2 cellular contexts compared by ENCODE assay signal in the genomic region with DNA sequence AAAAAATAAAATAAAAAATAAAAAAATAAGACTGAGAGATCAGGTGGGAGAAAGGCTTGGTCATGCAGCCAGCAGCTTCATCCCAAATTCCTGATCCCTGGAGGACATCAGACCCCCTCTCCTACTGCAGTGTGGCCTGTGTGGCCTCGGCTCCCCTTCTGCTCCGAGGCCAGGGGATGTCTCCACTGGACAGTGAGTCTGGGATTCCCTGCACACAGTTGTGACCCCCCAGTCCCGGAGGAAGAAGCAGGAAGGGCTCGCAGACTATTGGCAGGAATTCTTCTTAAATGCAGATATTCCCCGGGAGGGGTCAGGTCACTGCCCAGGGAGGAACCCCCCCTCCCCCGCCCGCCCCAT.
TF ChIP-seq lines count a peak whose summit lies in the region.

No MANE protein-coding gene starts in this region.

TF ChIP-seq in HCT116, 20 proteins besides CTCF, POLR2A, EP300 and RAD21 (continued from another document):
- TF ChIP-seq FOSL1 (IDR thresholded peaks at IDR 0.05; ENCODE audit: low read depth) (no peak), CBX3 (IDR thresholded peaks at IDR 0.05; ENCODE audit: low read depth) (no peak), TCF7L2 (IDR thresholded peaks at IDR 0.05; ENCODE audit: borderline replicate concordance, extremely low read depth, insufficient read depth, insufficient read length) (no peak)
- TF ChIP-seq, protein P1, sequence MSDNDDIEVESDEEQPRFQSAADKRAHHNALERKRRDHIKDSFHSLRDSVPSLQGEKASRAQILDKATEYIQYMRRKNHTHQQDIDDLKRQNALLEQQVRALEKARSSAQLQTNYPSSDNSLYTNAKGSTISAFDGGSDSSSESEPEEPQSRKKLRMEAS (IDR thresholded peaks at IDR 0.05) = no peak

TF ChIP-seq in SK-N-SH treated with all-trans-retinoic acid at 6 μM for 48 hours, 23 proteins besides CTCF, POLR2A, EP300 and RAD21 (continued from another document):
- TF ChIP-seq, protein P2, sequence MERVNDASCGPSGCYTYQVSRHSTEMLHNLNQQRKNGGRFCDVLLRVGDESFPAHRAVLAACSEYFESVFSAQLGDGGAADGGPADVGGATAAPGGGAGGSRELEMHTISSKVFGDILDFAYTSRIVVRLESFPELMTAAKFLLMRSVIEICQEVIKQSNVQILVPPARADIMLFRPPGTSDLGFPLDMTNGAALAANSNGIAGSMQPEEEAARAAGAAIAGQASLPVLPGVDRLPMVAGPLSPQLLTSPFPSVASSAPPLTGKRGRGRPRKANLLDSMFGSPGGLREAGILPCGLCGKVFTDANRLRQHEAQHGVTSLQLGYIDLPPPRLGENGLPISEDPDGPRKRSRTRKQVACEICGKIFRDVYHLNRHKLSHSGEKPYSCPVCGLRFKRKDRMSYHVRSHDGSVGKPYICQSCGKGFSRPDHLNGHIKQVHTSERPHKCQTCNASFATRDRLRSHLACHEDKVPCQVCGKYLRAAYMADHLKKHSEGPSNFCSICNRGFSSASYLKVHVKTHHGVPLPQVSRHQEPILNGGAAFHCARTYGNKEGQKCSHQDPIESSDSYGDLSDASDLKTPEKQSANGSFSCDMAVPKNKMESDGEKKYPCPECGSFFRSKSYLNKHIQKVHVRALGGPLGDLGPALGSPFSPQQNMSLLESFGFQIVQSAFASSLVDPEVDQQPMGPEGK (CRISPR knock-in tag; IDR thresholded peaks at IDR 0.05; ENCODE audit: borderline replicate concordance) = no peak
- TF ChIP-seq, protein P3, sequence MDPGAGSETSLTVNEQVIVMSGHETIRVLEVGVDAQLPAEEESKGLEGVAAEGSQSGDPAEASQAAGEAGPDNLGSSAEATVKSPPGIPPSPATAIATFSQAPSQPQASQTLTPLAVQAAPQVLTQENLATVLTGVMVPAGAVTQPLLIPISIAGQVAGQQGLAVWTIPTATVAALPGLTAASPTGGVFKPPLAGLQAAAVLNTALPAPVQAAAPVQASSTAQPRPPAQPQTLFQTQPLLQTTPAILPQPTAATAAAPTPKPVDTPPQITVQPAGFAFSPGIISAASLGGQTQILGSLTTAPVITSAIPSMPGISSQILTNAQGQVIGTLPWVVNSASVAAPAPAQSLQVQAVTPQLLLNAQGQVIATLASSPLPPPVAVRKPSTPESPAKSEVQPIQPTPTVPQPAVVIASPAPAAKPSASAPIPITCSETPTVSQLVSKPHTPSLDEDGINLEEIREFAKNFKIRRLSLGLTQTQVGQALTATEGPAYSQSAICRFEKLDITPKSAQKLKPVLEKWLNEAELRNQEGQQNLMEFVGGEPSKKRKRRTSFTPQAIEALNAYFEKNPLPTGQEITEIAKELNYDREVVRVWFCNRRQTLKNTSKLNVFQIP (CRISPR knock-in tag; IDR thresholded peaks at IDR 0.05; ENCODE audit: borderline replicate concordance, low read depth) = no peak
- TF ChIP-seq RARB (CRISPR knock-in tag; IDR thresholded peaks at IDR 0.05) = no peak
